ENCODE assay signal across 2 cellular contexts in genomic region chr3:186990282-186990681, GRCh38.
TF ChIP-seq lines count a peak whose summit lies in the region.

No MANE protein-coding gene starts in this region.

TF ChIP-seq in liver, 16 proteins besides CTCF, POLR2A, EP300 and RAD21 (continued from another document):
- no peak for TF ChIP-seq ZBTB33 (IDR thresholded peaks at IDR 0.05)
- no peak for TF ChIP-seq ATF3 (IDR thresholded peaks at IDR 0.05)
- no peak for TF ChIP-seq NR2F2 (IDR thresholded peaks at IDR 0.05)
- TF ChIP-seq MAX (IDR thresholded peaks at IDR 0.05) = no peak
- TF ChIP-seq REST (IDR thresholded peaks at IDR 0.05) = no peak
- TF ChIP-seq YY1 (IDR thresholded peaks at IDR 0.05) = no peak
- no peak for TF ChIP-seq GABPA (IDR thresholded peaks at IDR 0.05 in 1 of 2, conservative IDR thresholded peaks at IDR 0.05 in 1 of 2)

TF ChIP-seq in HepG2, 621 proteins besides CTCF, POLR2A, EP300 and RAD21 (continued from another document):
- TF ChIP-seq REST (IDR thresholded peaks at IDR 0.05; ENCODE audit: borderline replicate concordance in 1 of 2, low read depth in 1 of 2, low read length in 2 of 2) = no peak
- no peak for TF ChIP-seq UBTF (CRISPR knock-in tag; IDR thresholded peaks at IDR 0.05)
- no peak for TF ChIP-seq ZNF589 (CRISPR knock-in tag; conservative IDR thresholded peaks at IDR 0.05)
- TF ChIP-seq MEIS1 (CRISPR knock-in tag; IDR thresholded peaks at IDR 0.05; ENCODE audit: borderline replicate concordance) = no peak
- no peak for TF ChIP-seq ASH2L (IDR thresholded peaks at IDR 0.05; ENCODE audit: insufficient read length, low read depth, low read length)
- no peak for TF ChIP-seq IRF1 (CRISPR knock-in tag; IDR thresholded peaks at IDR 0.05; ENCODE audit: low read depth)
- TF ChIP-seq SPEN (CRISPR knock-in tag; IDR thresholded peaks at IDR 0.05; ENCODE audit: low read depth) = no peak
- no peak for TF ChIP-seq NFKBIZ (CRISPR knock-in tag; IDR thresholded peaks at IDR 0.05)
- no peak for TF ChIP-seq ZNF546 (CRISPR knock-in tag; conservative IDR thresholded peaks at IDR 0.05)
- no peak for TF ChIP-seq DR1 (CRISPR knock-in tag; IDR thresholded peaks at IDR 0.05)
- no peak for TF ChIP-seq ZFP90 (CRISPR knock-in tag; IDR thresholded peaks at IDR 0.05; ENCODE audit: borderline replicate concordance)
TF ChIP-seq in HepG2: peak in this region for 0.
